Comparison of ENCODE assay signal across 13 cellular contexts in the genomic region with DNA sequence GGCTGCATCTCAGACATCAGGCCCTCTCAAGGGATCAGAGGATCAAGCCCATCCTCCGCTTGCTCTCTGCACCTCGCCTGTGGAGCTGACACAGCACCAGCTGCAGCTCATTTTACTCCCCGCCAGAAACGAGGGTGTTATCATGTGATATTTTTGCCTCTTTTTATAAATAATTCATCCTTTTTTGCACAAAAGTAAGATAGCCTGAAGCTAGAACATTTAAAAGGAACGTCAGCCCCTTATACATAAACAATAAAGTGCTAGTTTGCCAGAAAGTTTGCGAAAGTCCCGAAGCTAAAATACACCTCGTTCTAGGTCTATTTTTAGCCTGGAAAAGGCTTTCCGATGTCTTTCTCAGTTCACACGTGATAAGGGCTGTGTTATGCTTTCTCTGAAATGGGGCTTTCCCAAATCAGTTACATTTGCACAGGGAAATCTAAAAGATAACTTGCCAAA.
DNase-seq lines count a peak whose midpoint lies in the region; TF ChIP-seq lines count a peak whose summit lies in the region.
"Had no signal": no experiment of that assay in that cellular context is flagged by ENCODE, and none has a peak within 500 bp of the region (broad histone marks: within the 10 kb centered on the region; RNA-seq: fewer than 3 reads in every experiment).

No MANE protein-coding gene starts in this region.

- H3K4me1 ChIP-seq in tibial artery = peaks cover 0 to 34% (median 23%) of the 10 kb centered on the region in 4 donors

- no peaks in the 10 kb centered on the region for H3K36me3 ChIP-seq in tibial artery

- no peaks in the 10 kb centered on the region for H3K9me3 ChIP-seq in tibial artery

- H3K27ac ChIP-seq in coronary artery (peak overlapping the region in 1 of 2 donors; percentile 65), tibial artery (peak overlapping the region; percentile 17 to 37)

- intact Hi-C loops in tibial artery (cut with DNase I; ENCODE audit: low total_unique reads) = no loop called here

- peak overlapping the region; percentile 1 for H3K4me3 ChIP-seq in coronary artery
- H3K4me3 ChIP-seq in tibial artery = no peak overlapping the region

- TF ChIP-seq CTCF in coronary artery (IDR thresholded peaks at IDR 0.05) = no peak
- TF ChIP-seq CTCF in tibial artery (IDR thresholded peaks at IDR 0.05) = no peak

- DNase-seq in NCI-H1092 treated with DMSO at 0.1 percent for 48 hours (lab: John Stamatoyannopoulos, UW) = peak; percentile 16
- no peak for DNase-seq in NCI-H1092 (lab: John Stamatoyannopoulos, UW)
- DNase-seq in coronary artery (ENCODE audit: low spot score) = no peak
- DNase-seq in left kidney (ENCODE audit: low read depth, low spot score) = peak; percentile 45
- no peak for DNase-seq in tibial artery
- DNase-seq in NK-92 (lab: John Stamatoyannopoulos, UW; ENCODE audit: unreplicated experiment) = no peak
- DNase-seq in NCI-H446 (lab: John Stamatoyannopoulos, UW) = no peak
- DNase-seq in Kasumi-1 (lab: John Stamatoyannopoulos, UW) = no peak
- DNase-seq: 8988T; activated T-cell treated with anti-CD3 and anti-CD28 coated beads, Interleukin-2, amount 50 U/mL, for 24 hours; midbrain; NCI-H187; T-cell had no signal

- no peaks in the 10 kb centered on the region for H3K27me3 ChIP-seq in tibial artery

Comparison
In these comparisons a context has a peak if more than half of its experiments do, and no peak if none do; other contexts are left out.
1. DNase-seq: peak in NCI-H1092 treated with DMSO at 0.1 percent for 48 hours (single experiment) and left kidney (single experiment); none in NCI-H1092 (single experiment), coronary artery (single experiment), tibial artery (0 of 2), NK-92 (single experiment), NCI-H446 (0 of 2) and Kasumi-1 (0 of 2).